In the genomic region with DNA sequence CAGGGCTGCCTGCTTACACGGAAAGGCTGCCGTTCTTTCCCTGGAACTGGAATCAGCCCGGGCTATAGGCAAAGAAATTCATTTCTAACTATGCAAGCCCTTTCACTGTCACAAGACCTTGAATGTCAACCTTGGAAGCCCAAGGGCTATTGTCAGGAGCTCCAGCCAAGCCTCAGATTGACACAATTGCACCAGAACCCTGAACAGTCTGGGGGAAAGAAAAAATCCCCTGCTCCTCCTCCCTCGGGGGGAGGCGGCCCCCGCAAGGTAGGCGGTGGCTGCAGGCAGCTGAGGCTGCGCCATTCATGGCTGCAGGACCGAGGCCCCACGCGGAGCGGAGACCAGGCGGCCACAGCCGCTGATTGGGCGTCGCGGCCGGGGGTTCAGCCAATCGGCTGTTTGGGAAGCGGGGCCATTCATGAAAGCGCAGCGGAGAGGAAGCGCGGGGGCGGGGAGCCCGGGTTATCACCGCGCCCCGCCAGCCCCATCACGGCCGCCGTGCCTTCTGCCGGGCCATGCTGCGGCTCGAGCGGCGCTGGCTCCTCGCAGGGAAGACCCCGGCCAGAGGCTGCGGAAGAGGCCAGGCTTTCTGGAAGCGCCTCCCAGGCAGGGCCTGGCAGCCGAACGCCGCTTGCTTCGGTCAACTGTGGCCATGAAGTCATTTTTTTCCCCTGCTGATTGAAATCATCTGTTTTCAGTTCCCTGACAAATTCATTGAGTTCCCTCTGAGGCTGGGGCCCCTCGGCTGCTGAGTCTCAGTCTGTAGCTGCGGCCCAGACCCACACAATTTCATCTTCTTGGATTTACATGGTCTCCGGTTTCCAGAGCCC, we compare ENCODE assay signal across 8 cellular contexts. TPM values are rescaled to one million over a fixed set of nuclear protein-coding genes. Genes with fewer than 3 reads are reported as not detected.
DNase-seq lines count a peak whose midpoint lies in the region; ATAC-seq and TF ChIP-seq lines count a peak whose summit lies in the region.

No MANE protein-coding gene starts in this region.

- H3K36me3 ChIP-seq in esophagus squamous epithelium = no peaks in the 10 kb centered on the region
- no peaks in the 10 kb centered on the region for H3K36me3 ChIP-seq in naive thymus-derived CD4-positive, alpha-beta T cell (ENCODE audit: control insufficient read depth in 2 of 3, insufficient read depth in 3 of 3, low read length in 3 of 3)

- 4 to 30% methylated on average over 2 to 11 of the region's 48 CpGs for WGBS in esophagus squamous epithelium, 2 donors

- peaks cover 0 to 11% (median 8%) of the 10 kb centered on the region in 5 donors for H3K27me3 Mint-ChIP-seq in naive thymus-derived CD4-positive, alpha-beta T cell
- H3K27me3 Mint-ChIP-seq in stimulated activated memory B cell treated with anti-CD40 and anti-IgM and Interleukin-4, amounts not matched to agents 10 μg/mL and 1 μg/mL and 100 μg/mL, for 72 hours = peaks cover 19% of the 10 kb centered on the region

- no peaks in the 10 kb centered on the region for H3K27me3 ChIP-seq in esophagus squamous epithelium
- no peaks in the 10 kb centered on the region for H3K27me3 ChIP-seq in naive thymus-derived CD4-positive, alpha-beta T cell (ENCODE audit: control insufficient read depth in 2 of 2, insufficient read depth in 2 of 2, low read length in 2 of 2)

- ATAC-seq in GM19035 (IDR thresholded peaks at IDR 0.05; ENCODE audit: unreplicated experiment) (peak; percentile 82), HG03354 (IDR thresholded peaks at IDR 0.05; ENCODE audit: poor library complexity, severe bottlenecking, unreplicated experiment) (peak; percentile 85)
- peak; percentile 89 for ATAC-seq in naive thymus-derived CD4-positive, alpha-beta T cell
- ATAC-seq in stimulated activated memory B cell treated with anti-CD40 and anti-IgM and Interleukin-4, amounts not matched to agents 10 μg/mL and 1 μg/mL and 100 μg/mL, for 72 hours = peak; percentile 94

- H3K4me3 ChIP-seq in esophagus squamous epithelium = peak overlapping the region in 3 of 4 donors; percentile 42 to 64 (median 47)
- peak overlapping the region; percentile 31 for H3K4me3 ChIP-seq in naive thymus-derived CD4-positive, alpha-beta T cell (ENCODE audit: low read length)

- peaks cover 0 to 17% (median 6%) of the 10 kb centered on the region in 7 donors for H3K4me1 Mint-ChIP-seq in naive thymus-derived CD4-positive, alpha-beta T cell
- peaks cover 22% of the 10 kb centered on the region for H3K4me1 Mint-ChIP-seq in stimulated activated memory B cell treated with anti-CD40 and anti-IgM and Interleukin-4, amounts not matched to agents 10 μg/mL and 1 μg/mL and 100 μg/mL, for 72 hours

- DNase-seq in AG20443 (ENCODE audit: low spot score) (peak; percentile 96), OCI-M2 (lab: John Stamatoyannopoulos, UW; ENCODE audit: unreplicated experiment) (peak; percentile 60), activated T-helper 1 cell treated with Interleukin-2 at 50 U/mL for 16 hours (ENCODE audit: low read depth) (peak; percentile 39), esophagus squamous epithelium (lab: John Stamatoyannopoulos, UW) (peak; percentile 25)
- DNase-seq in naive thymus-derived CD4-positive, alpha-beta T cell = peak; percentile 33 to 79 (median 54)

- no peak for TF ChIP-seq POLR2A in esophagus squamous epithelium (IDR thresholded peaks at IDR 0.05)

- peak overlapping the region; percentile 53 to 87 (median 84) for H3K27ac ChIP-seq in esophagus squamous epithelium
- H3K27ac ChIP-seq in naive thymus-derived CD4-positive, alpha-beta T cell (ENCODE audit: low read depth, low read length) = peak overlapping the region; percentile 14

- POLR2A ChIA-PET in naive thymus-derived CD4-positive, alpha-beta T cell (lab: Charles Lee) = interaction anchor here (0.7 kb wide), 1 partner anchor 601 kb away, joined by 3 read pairs; no protein-coding TSS in a partner anchor

- H3K36me3 Mint-ChIP-seq in naive thymus-derived CD4-positive, alpha-beta T cell = no peaks in the 10 kb centered on the region
- no peaks in the 10 kb centered on the region for H3K36me3 Mint-ChIP-seq in stimulated activated memory B cell treated with anti-CD40 and anti-IgM and Interleukin-4, amounts not matched to agents 10 μg/mL and 1 μg/mL and 100 μg/mL, for 72 hours

- H3K9me3 ChIP-seq in esophagus squamous epithelium = no peaks in the 10 kb centered on the region
- no peaks in the 10 kb centered on the region for H3K9me3 ChIP-seq in naive thymus-derived CD4-positive, alpha-beta T cell (ENCODE audit: control insufficient read depth in 2 of 3, low read length in 3 of 3)

- no peak for TF ChIP-seq CTCF in esophagus squamous epithelium (IDR thresholded peaks at IDR 0.05)

- no peak overlapping the region for H3K27ac Mint-ChIP-seq in naive thymus-derived CD4-positive, alpha-beta T cell
- H3K27ac Mint-ChIP-seq in stimulated activated memory B cell treated with anti-CD40 and anti-IgM and Interleukin-4, amounts not matched to agents 10 μg/mL and 1 μg/mL and 100 μg/mL, for 72 hours = peak overlapping the region; percentile 81

- H3K9me3 Mint-ChIP-seq in naive thymus-derived CD4-positive, alpha-beta T cell = no peaks in the 10 kb centered on the region
- no peaks in the 10 kb centered on the region for H3K9me3 Mint-ChIP-seq in stimulated activated memory B cell treated with anti-CD40 and anti-IgM and Interleukin-4, amounts not matched to agents 10 μg/mL and 1 μg/mL and 100 μg/mL, for 72 hours

- H3K4me3 Mint-ChIP-seq in naive thymus-derived CD4-positive, alpha-beta T cell = peak overlapping the region; percentile 16 to 78 (median 68)
- peak overlapping the region; percentile 66 for H3K4me3 Mint-ChIP-seq in stimulated activated memory B cell treated with anti-CD40 and anti-IgM and Interleukin-4, amounts not matched to agents 10 μg/mL and 1 μg/mL and 100 μg/mL, for 72 hours

- CTCF ChIA-PET in naive thymus-derived CD4-positive, alpha-beta T cell (lab: Charles Lee) = no interaction called here

- peaks cover 18 to 62% (median 23%) of the 10 kb centered on the region in 3 donors for H3K4me1 ChIP-seq in esophagus squamous epithelium
- peaks cover 5 to 7% of the 10 kb centered on the region in 2 donors for H3K4me1 ChIP-seq in naive thymus-derived CD4-positive, alpha-beta T cell (ENCODE audit: control insufficient read depth in 2 of 2, insufficient read depth in 2 of 2, low read length in 2 of 2)

- intact Hi-C loops in esophagus squamous epithelium (cut with DNase I) = no loop called here
- intact Hi-C loops in naive thymus-derived CD4-positive, alpha-beta T cell (cut with micrococcal nuclease) = loop anchor here (5.0 to 10.0 kb wide), 2 partner anchors 146 to 149 kb away; a partner anchor contains a TSS

RNA-seq across cellular contexts. Expression of a gene that starts 38.1 kb away (rescaled TPM):
- total RNA-seq in esophagus squamous epithelium = not detected
- total RNA-seq in naive thymus-derived CD4-positive, alpha-beta T cell = not detected
- polyA plus RNA-seq in naive thymus-derived CD4-positive, alpha-beta T cell = not detected

Comparison
In these comparisons a context has a peak if more than half of its experiments do, and no peak if none do; other contexts are left out.
1. Peak in every context shown above with its lines: DNase-seq, ATAC-seq, H3K4me3 ChIP-seq and H3K27ac ChIP-seq.
2. DNase-seq: peak in every context shown above with its lines; median percentile 96 in AG20443; 60 in OCI-M2; 54 in naive thymus-derived CD4-positive, alpha-beta T cell; 39 in activated T-helper 1 cell treated with Interleukin-2 at 50 U/mL for 16 hours; 25 in esophagus squamous epithelium.